Comparison of ENCODE assay signal across 2 cellular contexts in the genomic region with DNA sequence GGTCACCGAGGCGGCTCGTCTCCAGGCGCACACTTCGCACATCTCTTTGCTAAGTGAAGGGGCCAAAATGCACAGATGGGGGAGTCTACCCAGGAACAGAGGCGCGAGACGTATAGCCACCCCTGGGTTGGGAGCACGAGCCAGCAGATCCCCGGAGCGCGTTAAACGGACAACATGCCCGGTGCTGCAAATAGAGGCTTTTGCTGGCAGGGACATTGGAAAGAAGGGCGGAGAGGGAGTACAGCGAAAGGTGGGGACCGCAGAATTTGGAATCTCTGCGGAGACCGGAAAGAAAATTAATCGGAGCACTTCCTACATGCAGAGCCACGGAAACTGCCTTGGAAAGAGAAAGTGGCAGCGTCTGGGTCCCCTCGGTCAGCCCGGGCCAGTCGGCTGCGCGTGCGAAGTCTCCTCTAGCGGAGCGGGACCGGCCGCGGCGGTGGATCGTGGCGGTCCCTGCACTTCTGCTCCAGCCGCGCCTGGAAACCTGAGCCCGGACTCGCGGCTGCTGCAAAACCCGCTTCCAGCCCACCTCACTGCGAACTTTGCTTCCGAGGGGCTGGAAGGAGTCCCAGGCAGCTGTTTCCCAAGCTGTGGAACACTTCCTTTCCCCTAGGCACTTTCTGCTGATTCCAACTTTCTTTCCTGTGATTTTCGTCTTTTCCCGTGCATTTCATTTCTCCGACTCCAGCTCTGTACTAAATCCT.
TF ChIP-seq lines count a peak whose summit lies in the region.

No MANE protein-coding gene starts in this region.

TF ChIP-seq in IMR-90, 13 proteins besides CTCF, POLR2A, EP300 and RAD21 (continued from another document):
- TF ChIP-seq CHD1 (IDR thresholded peaks at IDR 0.05; ENCODE audit: low read depth, low read length): 0 out of 2 replicates have a peak, but pooled peaks have one; percentile 25

TF ChIP-seq in liver, 16 proteins besides CTCF, POLR2A, EP300 and RAD21 (continued from another document):
- TF ChIP-seq, protein P1, sequence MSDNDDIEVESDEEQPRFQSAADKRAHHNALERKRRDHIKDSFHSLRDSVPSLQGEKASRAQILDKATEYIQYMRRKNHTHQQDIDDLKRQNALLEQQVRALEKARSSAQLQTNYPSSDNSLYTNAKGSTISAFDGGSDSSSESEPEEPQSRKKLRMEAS (IDR thresholded peaks at IDR 0.05): no peak
- TF ChIP-seq HNF4A (conservative IDR thresholded peaks at IDR 0.05) (peak in 1 of 2 donors; percentile 22), EGR1 (IDR thresholded peaks at IDR 0.05; ENCODE audit: low read depth in 2 of 2) (no peak), HNF4G (IDR thresholded peaks at IDR 0.05) (no peak), GABPA (IDR thresholded peaks at IDR 0.05 in 1 of 2, conservative IDR thresholded peaks at IDR 0.05 in 1 of 2) (no peak)
- TF ChIP-seq, protein P2, sequence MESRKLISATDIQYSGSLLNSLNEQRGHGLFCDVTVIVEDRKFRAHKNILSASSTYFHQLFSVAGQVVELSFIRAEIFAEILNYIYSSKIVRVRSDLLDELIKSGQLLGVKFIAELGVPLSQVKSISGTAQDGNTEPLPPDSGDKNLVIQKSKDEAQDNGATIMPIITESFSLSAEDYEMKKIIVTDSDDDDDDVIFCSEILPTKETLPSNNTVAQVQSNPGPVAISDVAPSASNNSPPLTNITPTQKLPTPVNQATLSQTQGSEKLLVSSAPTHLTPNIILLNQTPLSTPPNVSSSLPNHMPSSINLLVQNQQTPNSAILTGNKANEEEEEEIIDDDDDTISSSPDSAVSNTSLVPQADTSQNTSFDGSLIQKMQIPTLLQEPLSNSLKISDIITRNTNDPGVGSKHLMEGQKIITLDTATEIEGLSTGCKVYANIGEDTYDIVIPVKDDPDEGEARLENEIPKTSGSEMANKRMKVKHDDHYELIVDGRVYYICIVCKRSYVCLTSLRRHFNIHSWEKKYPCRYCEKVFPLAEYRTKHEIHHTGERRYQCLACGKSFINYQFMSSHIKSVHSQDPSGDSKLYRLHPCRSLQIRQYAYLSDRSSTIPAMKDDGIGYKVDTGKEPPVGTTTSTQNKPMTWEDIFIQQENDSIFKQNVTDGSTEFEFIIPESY (IDR thresholded peaks at IDR 0.05): no peak
